13 cellular contexts compared by ENCODE assay signal in the genomic region with DNA sequence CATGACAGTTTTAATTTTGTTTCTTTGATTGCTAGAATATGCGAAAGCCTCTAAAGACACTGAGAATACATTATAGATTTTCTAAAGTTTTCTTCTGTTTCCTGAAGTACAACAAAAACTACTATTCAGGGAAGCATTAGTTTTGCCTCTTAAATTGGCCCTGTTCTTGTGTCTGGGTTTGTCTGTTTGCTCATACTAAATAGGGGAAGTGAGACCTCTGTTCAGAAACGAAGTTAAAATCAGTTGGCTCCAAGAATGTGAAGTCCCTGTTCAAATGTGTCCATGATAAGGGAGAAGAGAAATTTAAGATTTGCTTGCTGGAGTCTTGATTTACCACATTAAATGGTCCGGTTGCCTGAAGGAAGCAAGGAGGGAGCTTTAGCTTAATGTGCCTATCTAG.
DNase-seq lines count a peak whose midpoint lies in the region; ATAC-seq and TF ChIP-seq lines count a peak whose summit lies in the region.
"Had no signal": no experiment of that assay in that cellular context is flagged by ENCODE, and none has a peak within 500 bp of the region (broad histone marks: within the 10 kb centered on the region; RNA-seq: fewer than 3 reads in every experiment).

No MANE protein-coding gene starts in this region.

- 100% methylated on average over 3 of the region's 3 CpGs for WGBS in mammary epithelial cell (ENCODE audit: low coverage, missing lambda C conversion rate)

- in situ Hi-C loops in mammary epithelial cell (cut with MboI; ENCODE audit: low sequenced_read_pairs in 2 of 2) = no loop called here

- peak overlapping the region; percentile 49 for H3K4me2 ChIP-seq in mammary epithelial cell (ENCODE audit: insufficient read depth, low read depth, low read length)

- H3K4me3 ChIP-seq in GM12864 (ENCODE audit: low read depth, low read length) (no peak overlapping the region), mammary epithelial cell (replicated peaks in 1 of 3; ENCODE audit: insufficient read depth in 1 of 3, low read depth in 2 of 3, low read length in 3 of 3) (no peak overlapping the region)
- H3K4me3 ChIP-seq: right lobe of liver had no signal

- H4K20me1 ChIP-seq in mammary epithelial cell (ENCODE audit: insufficient read depth, low read length) = no peaks in the 10 kb centered on the region

- TF ChIP-seq CTCF in GM12864 (IDR thresholded peaks at IDR 0.05; ENCODE audit: low read depth, low read length, missing control alignments) = no peak
- TF ChIP-seq CTCF in mammary epithelial cell (conservative IDR thresholded peaks at IDR 0.05 in 1 of 2, IDR thresholded peaks at IDR 0.05 in 1 of 2; ENCODE audit: extremely low read depth in 1 of 2, insufficient read depth in 1 of 2, low read depth in 1 of 2, low read length in 2 of 2) = no peak

- ATAC-seq in GM21528 (IDR thresholded peaks at IDR 0.05; ENCODE audit: low FRiP score, unreplicated experiment) (peak; percentile 63), HG03469 (IDR thresholded peaks at IDR 0.05; ENCODE audit: unreplicated experiment) (peak; percentile 89)
- ATAC-seq: HepG2, right lobe of liver had no signal

- intact Hi-C loops in mammary epithelial cell (cut with micrococcal nuclease) = no loop called here

- H3K27me3 ChIP-seq in mammary epithelial cell (ENCODE audit: insufficient read depth, low read length) = no peaks in the 10 kb centered on the region
- H3K27me3 ChIP-seq: right lobe of liver had no signal

- peaks cover 19% of the 10 kb centered on the region for H3K4me1 ChIP-seq in mammary epithelial cell (ENCODE audit: insufficient read depth, low read length)
- H3K4me1 ChIP-seq: right lobe of liver had no signal

- no peak overlapping the region for H3K9ac ChIP-seq in mammary epithelial cell (ENCODE audit: insufficient read depth, low read length)

- CTCF ChIA-PET in mammary epithelial cell (lab: Charles Lee; ENCODE audit: low non-redundant PET) = no interaction called here

- dilution Hi-C loops in mammary epithelial cell (cut with HindIII; ENCODE audit: low sequenced_read_pairs) = no loop called here

- peak overlapping the region; percentile 72 for H3K27ac ChIP-seq in mammary epithelial cell (ENCODE audit: insufficient read depth, low read depth, low read length)
- H3K27ac ChIP-seq: right lobe of liver, WERI-Rb-1 had no signal

- BruUV-seq in mammary epithelial cell (replicated peaks; lab: Mats Ljungman, UMichigan) = no TSS peak

- H3K9me3 ChIP-seq in mammary epithelial cell (replicated peaks; ENCODE audit: insufficient read depth, low read length) = no peaks in the 10 kb centered on the region
- H3K9me3 ChIP-seq: right lobe of liver had no signal

- H3K79me2 ChIP-seq in mammary epithelial cell (ENCODE audit: insufficient read depth, low read length) = no peaks in the 10 kb centered on the region

- peak; percentile 3 for DNase-seq in GM12864 (ENCODE audit: low read depth)
- DNase-seq in mammary epithelial cell = no peak
- DNase-seq in dedifferentiated amniotic fluid mesenchymal stem cell (ENCODE audit: extremely low spot score) = no peak
- no peak for DNase-seq in NCI-H2196 (lab: John Stamatoyannopoulos, UW; ENCODE audit: unreplicated experiment)
- no peak for DNase-seq in dermis blood vessel endothelial cell
- DNase-seq in activated T-cell treated with anti-CD3 and anti-CD28 coated beads for 4 hours = no peak
- DNase-seq: activated T-cell treated with anti-CD3 and anti-CD28 coated beads, Interleukin-2, amount 50 U/mL, for 24 hours; NCI-H2171; right lobe of liver; WERI-Rb-1 had no signal

- no peaks in the 10 kb centered on the region for H3K36me3 ChIP-seq in mammary epithelial cell (ENCODE audit: insufficient read depth, low read length)
- H3K36me3 ChIP-seq: right lobe of liver, WERI-Rb-1 had no signal

- peak overlapping the region; percentile 51 for H2AFZ ChIP-seq in mammary epithelial cell (ENCODE audit: low read depth, low read length)
